In the genomic region with DNA sequence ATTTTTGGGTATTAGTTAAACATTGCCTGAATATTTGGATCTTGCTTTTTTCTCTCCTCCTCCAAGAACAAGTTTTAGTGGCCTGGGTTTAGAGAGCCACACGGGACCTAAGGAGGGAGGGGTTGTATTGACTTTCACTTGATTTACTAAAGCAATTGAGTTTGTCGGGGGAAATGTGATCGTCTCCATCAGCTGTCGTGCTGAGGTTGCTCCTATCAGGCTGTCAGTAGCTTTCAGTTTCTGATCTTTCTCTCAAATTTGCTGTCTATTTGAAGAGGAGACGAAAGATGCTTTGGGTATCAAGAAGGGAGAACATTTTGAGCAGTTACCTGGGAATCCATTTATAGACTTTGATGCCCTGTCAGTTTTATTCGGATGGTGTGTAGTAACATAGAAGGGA, we compare ENCODE assay signal across 9 cellular contexts.
DNase-seq lines count a peak whose midpoint lies in the region; ATAC-seq and TF ChIP-seq lines count a peak whose summit lies in the region.
"Had no signal": no experiment of that assay in that cellular context is flagged by ENCODE, and none has a peak within 500 bp of the region (broad histone marks: within the 10 kb centered on the region; RNA-seq: fewer than 3 reads in every experiment).

No MANE protein-coding gene starts in this region.

- peak overlapping the region; percentile 31 for H3K27ac Mint-ChIP-seq in nephron progenitor cell
- H3K27ac Mint-ChIP-seq: activated naive CD4-positive, alpha-beta T cell treated with anti-CD3 and anti-CD28 coated beads, Interleukin-2, amount 10 ng/mL, durations not matched to agents 7 days and 5 days had no signal

- H3K9me3 Mint-ChIP-seq in nephron progenitor cell, result no peaks in the 10 kb centered on the region
- H3K9me3 Mint-ChIP-seq: activated naive CD4-positive, alpha-beta T cell treated with anti-CD3 and anti-CD28 coated beads, Interleukin-2, amount 10 ng/mL, durations not matched to agents 7 days and 5 days had no signal

- peaks cover 84% of the 10 kb centered on the region for H3K4me1 Mint-ChIP-seq in nephron progenitor cell

- H3K36me3 Mint-ChIP-seq in nephron progenitor cell (ENCODE audit: low read depth), result peaks cover 4% of the 10 kb centered on the region
- H3K36me3 Mint-ChIP-seq: activated naive CD4-positive, alpha-beta T cell treated with anti-CD3 and anti-CD28 coated beads, Interleukin-2, amount 10 ng/mL, durations not matched to agents 7 days and 5 days had no signal

- peak overlapping the region; percentile 38 for H3K4me3 Mint-ChIP-seq in nephron progenitor cell
- H3K4me3 Mint-ChIP-seq: activated naive CD4-positive, alpha-beta T cell treated with anti-CD3 and anti-CD28 coated beads, Interleukin-2, amount 10 ng/mL, durations not matched to agents 7 days and 5 days had no signal

- H3K27me3 Mint-ChIP-seq in nephron progenitor cell (ENCODE audit: low read depth, poor library complexity), result no peaks in the 10 kb centered on the region

- TF ChIP-seq CTCF in nephron progenitor cell (IDR thresholded peaks at IDR 0.05), result no peak

- in situ Hi-C loops in KBM-7 (cut with MboI; ENCODE audit: low pct_unique_long_range_greater_than_20kb, low sequenced_read_pairs), result no loop called here

- DNase-seq in nephron progenitor cell (peak; percentile 13), NAMALWA (ENCODE audit: low spot score) (no peak), KBM-7 (no peak)
- DNase-seq in stimulated activated naive CD4-positive, alpha-beta T cell (lab: John Stamatoyannopoulos, UW), result no peak
- no peak for DNase-seq in activated CD4-positive, alpha-beta T cell treated with anti-CD3 and anti-CD28 coated beads for 48 hours
- DNase-seq: activated naive CD4-positive, alpha-beta T cell treated with anti-CD3 and anti-CD28 coated beads, Interleukin-2, amount 10 ng/mL, durations not matched to agents 7 days and 5 days had no signal

- peak; percentile 78 for ATAC-seq in GM18868 (IDR thresholded peaks at IDR 0.05; ENCODE audit: unreplicated experiment)
- peak; percentile 87 for ATAC-seq in GM21723 (IDR thresholded peaks at IDR 0.05; ENCODE audit: unreplicated experiment)
- peak; percentile 62 for ATAC-seq in HG03565 (IDR thresholded peaks at IDR 0.05; ENCODE audit: unreplicated experiment)
